ENCODE assay signal across 16 cellular contexts in the genomic region with DNA sequence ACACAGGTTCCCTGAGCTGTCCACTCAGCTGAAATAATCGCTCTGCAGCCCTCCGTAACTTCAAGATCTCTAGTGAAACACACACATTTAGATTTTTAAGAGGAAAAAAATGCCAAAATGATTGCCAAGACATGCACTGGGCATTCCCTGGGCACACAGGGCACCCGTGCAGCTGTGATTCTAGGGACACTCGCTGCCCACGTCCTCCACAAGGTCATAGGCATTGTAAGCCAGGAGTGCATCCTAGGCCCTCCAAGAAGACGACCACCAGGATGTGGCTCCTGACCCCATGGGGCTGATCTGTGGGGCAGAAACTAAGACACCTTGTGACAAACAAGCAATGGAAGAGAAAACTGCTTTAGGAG.
"Had no signal": no experiment of that assay in that cellular context is flagged by ENCODE, and none has a peak within 500 bp of the region (broad histone marks: within the 10 kb centered on the region; RNA-seq: fewer than 3 reads in every experiment).

No MANE protein-coding gene starts in this region.

- H3K4me1 Mint-ChIP-seq: central memory CD8-positive, alpha-beta T cell; naive thymus-derived CD4-positive, alpha-beta T cell; stimulated activated memory B cell treated with anti-CD40 and anti-IgM and Interleukin-4, amounts not matched to agents 10 μg/mL and 1 μg/mL and 100 μg/mL, for 72 hours had no signal

- DNase-seq: effector memory CD4-positive, alpha-beta T cell; esophagus squamous epithelium; foreskin fibroblast; left colon; mesendoderm; naive thymus-derived CD4-positive, alpha-beta T cell; nephron progenitor cell; right cardiac atrium; stimulated activated CD4-positive, alpha-beta T cell treated with anti-CD3 and anti-CD28 coated beads, Interleukin-4, amount 100 ng/mL, for 1 hour had no signal

- H3K9me3 Mint-ChIP-seq: central memory CD8-positive, alpha-beta T cell; naive thymus-derived CD4-positive, alpha-beta T cell; nephron progenitor cell; stimulated activated memory B cell treated with anti-CD40 and anti-IgM and Interleukin-4, amounts not matched to agents 10 μg/mL and 1 μg/mL and 100 μg/mL, for 72 hours; stimulated activated naive CD8-positive, alpha-beta T cell treated with anti-CD3 and anti-CD28 coated beads, Interleukin-15, Interleukin-2, amounts not matched to agents 100 ng/mL and 50 ng/mL, for 24 hours had no signal

- H3K27me3 Mint-ChIP-seq: stimulated activated memory B cell treated with anti-CD40 and anti-IgM and Interleukin-4, amounts not matched to agents 10 μg/mL and 1 μg/mL and 100 μg/mL, for 72 hours; stimulated activated naive CD8-positive, alpha-beta T cell treated with anti-CD3 and anti-CD28 coated beads, Interleukin-15, Interleukin-2, amounts not matched to agents 100 ng/mL and 50 ng/mL, for 24 hours had no signal

- H3K36me3 Mint-ChIP-seq: naive thymus-derived CD4-positive, alpha-beta T cell; stimulated activated memory B cell treated with anti-CD40 and anti-IgM and Interleukin-4, amounts not matched to agents 10 μg/mL and 1 μg/mL and 100 μg/mL, for 72 hours had no signal

- H3K36me3 ChIP-seq: esophagus squamous epithelium, neutrophil, tibial artery had no signal

- H3K27ac Mint-ChIP-seq: naive thymus-derived CD4-positive, alpha-beta T cell; nephron progenitor cell; stimulated activated memory B cell treated with anti-CD40 and anti-IgM and Interleukin-4, amounts not matched to agents 10 μg/mL and 1 μg/mL and 100 μg/mL, for 72 hours; stimulated activated naive CD8-positive, alpha-beta T cell treated with anti-CD3 and anti-CD28 coated beads, Interleukin-15, Interleukin-2, amounts not matched to agents 100 ng/mL and 50 ng/mL, for 24 hours had no signal

- H3K27ac ChIP-seq: esophagus squamous epithelium, hepatocyte, neutrophil, tibial artery had no signal

- H3K27me3 ChIP-seq: esophagus squamous epithelium, hepatocyte, neutrophil, tibial artery had no signal

- H3K4me3 Mint-ChIP-seq: central memory CD8-positive, alpha-beta T cell; naive thymus-derived CD4-positive, alpha-beta T cell; nephron progenitor cell; stimulated activated memory B cell treated with anti-CD40 and anti-IgM and Interleukin-4, amounts not matched to agents 10 μg/mL and 1 μg/mL and 100 μg/mL, for 72 hours; stimulated activated naive CD8-positive, alpha-beta T cell treated with anti-CD3 and anti-CD28 coated beads, Interleukin-15, Interleukin-2, amounts not matched to agents 100 ng/mL and 50 ng/mL, for 24 hours had no signal

- ATAC-seq: left colon; naive thymus-derived CD4-positive, alpha-beta T cell; right cardiac atrium; stimulated activated memory B cell treated with anti-CD40 and anti-IgM and Interleukin-4, amounts not matched to agents 10 μg/mL and 1 μg/mL and 100 μg/mL, for 72 hours had no signal

- H3K9me3 ChIP-seq: esophagus squamous epithelium, neutrophil, tibial artery had no signal

- H3K4me3 ChIP-seq: esophagus squamous epithelium, hepatocyte, smooth muscle cell, tibial artery had no signal

- H3K4me1 ChIP-seq: esophagus squamous epithelium, tibial artery had no signal
